1 cellular context compared by ENCODE assay signal in genomic region chr18:31880186-31880898, GRCh38.
TF ChIP-seq lines count a peak whose summit lies in the region.

No MANE protein-coding gene starts in this region.

TF ChIP-seq in HepG2, 621 proteins besides CTCF, POLR2A, EP300 and RAD21 (continued from another document):
- no peak for TF ChIP-seq ZNF142 (CRISPR knock-in tag; IDR thresholded peaks at IDR 0.05)
- no peak for TF ChIP-seq ZNF672 (CRISPR knock-in tag; IDR thresholded peaks at IDR 0.05)
- no peak for TF ChIP-seq ZNF282 (IDR thresholded peaks at IDR 0.05; ENCODE audit: partially characterized antibody)
- TF ChIP-seq ARID3A (IDR thresholded peaks at IDR 0.05; ENCODE audit: low read depth, low read length), result no peak
- TF ChIP-seq ZNF318 (CRISPR knock-in tag; IDR thresholded peaks at IDR 0.05), result no peak
- no peak for TF ChIP-seq CREBL2 (CRISPR knock-in tag; IDR thresholded peaks at IDR 0.05; ENCODE audit: borderline replicate concordance)
- no peak for TF ChIP-seq AGO1 (IDR thresholded peaks at IDR 0.05; ENCODE audit: low read depth, low read length, poor library complexity, severe bottlenecking)
- TF ChIP-seq NFIB (CRISPR knock-in tag; IDR thresholded peaks at IDR 0.05; ENCODE audit: borderline replicate concordance), result no peak
- TF ChIP-seq JDP2 (CRISPR knock-in tag; IDR thresholded peaks at IDR 0.05; ENCODE audit: borderline replicate concordance), result no peak
- no peak for TF ChIP-seq ZNF652 (CRISPR knock-in tag; IDR thresholded peaks at IDR 0.05; ENCODE audit: borderline replicate concordance, low read depth)
- TF ChIP-seq ZMYM3 (CRISPR knock-in tag; IDR thresholded peaks at IDR 0.05), result no peak
- no peak for TF ChIP-seq EEA1 (CRISPR knock-in tag; IDR thresholded peaks at IDR 0.05; ENCODE audit: borderline replicate concordance)
- no peak for TF ChIP-seq POLR2AphosphoS5 (IDR thresholded peaks at IDR 0.05; ENCODE audit: low read depth, low read length)
TF ChIP-seq in HepG2: peak in this region for 0.
